Comparison of ENCODE assay signal across 1 cellular context in the genomic region with DNA sequence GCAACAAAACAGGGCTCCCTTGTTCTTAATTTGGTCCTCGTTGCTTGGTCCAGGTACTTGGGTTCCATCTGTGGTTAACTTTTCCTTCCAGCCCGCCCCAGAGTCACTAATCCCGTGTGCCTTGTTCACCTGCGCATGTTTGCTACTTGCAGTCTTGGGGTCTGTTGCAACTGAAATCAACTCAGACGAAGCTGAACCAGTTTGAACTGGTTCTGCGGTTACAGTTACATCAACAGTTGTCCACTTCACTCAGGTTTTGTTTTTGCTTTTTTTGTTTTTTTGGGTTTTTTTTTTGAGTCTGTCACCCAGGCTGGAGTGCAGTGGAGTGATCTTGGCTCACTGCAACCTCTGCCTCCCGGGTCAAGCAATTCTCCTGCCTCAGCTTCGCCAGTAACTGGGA.
TF ChIP-seq lines count a peak whose summit lies in the region.

No MANE protein-coding gene starts in this region.

TF ChIP-seq in GM23338, 12 proteins besides CTCF, POLR2A, EP300 and RAD21 (continued from another document):
- TF ChIP-seq CREB1 (CRISPR knock-in tag; IDR thresholded peaks at IDR 0.05; ENCODE audit: low read depth) (no peak), REST (IDR thresholded peaks at IDR 0.05; ENCODE audit: unreplicated experiment) (no peak), ZNF114 (CRISPR knock-in tag; IDR thresholded peaks at IDR 0.05) (no peak), STAT1 (IDR thresholded peaks at IDR 0.05; ENCODE audit: unreplicated experiment) (no peak), POLR2AphosphoS5 (IDR thresholded peaks at IDR 0.05; ENCODE audit: low read depth) (no peak)
- TF ChIP-seq, protein P1, sequence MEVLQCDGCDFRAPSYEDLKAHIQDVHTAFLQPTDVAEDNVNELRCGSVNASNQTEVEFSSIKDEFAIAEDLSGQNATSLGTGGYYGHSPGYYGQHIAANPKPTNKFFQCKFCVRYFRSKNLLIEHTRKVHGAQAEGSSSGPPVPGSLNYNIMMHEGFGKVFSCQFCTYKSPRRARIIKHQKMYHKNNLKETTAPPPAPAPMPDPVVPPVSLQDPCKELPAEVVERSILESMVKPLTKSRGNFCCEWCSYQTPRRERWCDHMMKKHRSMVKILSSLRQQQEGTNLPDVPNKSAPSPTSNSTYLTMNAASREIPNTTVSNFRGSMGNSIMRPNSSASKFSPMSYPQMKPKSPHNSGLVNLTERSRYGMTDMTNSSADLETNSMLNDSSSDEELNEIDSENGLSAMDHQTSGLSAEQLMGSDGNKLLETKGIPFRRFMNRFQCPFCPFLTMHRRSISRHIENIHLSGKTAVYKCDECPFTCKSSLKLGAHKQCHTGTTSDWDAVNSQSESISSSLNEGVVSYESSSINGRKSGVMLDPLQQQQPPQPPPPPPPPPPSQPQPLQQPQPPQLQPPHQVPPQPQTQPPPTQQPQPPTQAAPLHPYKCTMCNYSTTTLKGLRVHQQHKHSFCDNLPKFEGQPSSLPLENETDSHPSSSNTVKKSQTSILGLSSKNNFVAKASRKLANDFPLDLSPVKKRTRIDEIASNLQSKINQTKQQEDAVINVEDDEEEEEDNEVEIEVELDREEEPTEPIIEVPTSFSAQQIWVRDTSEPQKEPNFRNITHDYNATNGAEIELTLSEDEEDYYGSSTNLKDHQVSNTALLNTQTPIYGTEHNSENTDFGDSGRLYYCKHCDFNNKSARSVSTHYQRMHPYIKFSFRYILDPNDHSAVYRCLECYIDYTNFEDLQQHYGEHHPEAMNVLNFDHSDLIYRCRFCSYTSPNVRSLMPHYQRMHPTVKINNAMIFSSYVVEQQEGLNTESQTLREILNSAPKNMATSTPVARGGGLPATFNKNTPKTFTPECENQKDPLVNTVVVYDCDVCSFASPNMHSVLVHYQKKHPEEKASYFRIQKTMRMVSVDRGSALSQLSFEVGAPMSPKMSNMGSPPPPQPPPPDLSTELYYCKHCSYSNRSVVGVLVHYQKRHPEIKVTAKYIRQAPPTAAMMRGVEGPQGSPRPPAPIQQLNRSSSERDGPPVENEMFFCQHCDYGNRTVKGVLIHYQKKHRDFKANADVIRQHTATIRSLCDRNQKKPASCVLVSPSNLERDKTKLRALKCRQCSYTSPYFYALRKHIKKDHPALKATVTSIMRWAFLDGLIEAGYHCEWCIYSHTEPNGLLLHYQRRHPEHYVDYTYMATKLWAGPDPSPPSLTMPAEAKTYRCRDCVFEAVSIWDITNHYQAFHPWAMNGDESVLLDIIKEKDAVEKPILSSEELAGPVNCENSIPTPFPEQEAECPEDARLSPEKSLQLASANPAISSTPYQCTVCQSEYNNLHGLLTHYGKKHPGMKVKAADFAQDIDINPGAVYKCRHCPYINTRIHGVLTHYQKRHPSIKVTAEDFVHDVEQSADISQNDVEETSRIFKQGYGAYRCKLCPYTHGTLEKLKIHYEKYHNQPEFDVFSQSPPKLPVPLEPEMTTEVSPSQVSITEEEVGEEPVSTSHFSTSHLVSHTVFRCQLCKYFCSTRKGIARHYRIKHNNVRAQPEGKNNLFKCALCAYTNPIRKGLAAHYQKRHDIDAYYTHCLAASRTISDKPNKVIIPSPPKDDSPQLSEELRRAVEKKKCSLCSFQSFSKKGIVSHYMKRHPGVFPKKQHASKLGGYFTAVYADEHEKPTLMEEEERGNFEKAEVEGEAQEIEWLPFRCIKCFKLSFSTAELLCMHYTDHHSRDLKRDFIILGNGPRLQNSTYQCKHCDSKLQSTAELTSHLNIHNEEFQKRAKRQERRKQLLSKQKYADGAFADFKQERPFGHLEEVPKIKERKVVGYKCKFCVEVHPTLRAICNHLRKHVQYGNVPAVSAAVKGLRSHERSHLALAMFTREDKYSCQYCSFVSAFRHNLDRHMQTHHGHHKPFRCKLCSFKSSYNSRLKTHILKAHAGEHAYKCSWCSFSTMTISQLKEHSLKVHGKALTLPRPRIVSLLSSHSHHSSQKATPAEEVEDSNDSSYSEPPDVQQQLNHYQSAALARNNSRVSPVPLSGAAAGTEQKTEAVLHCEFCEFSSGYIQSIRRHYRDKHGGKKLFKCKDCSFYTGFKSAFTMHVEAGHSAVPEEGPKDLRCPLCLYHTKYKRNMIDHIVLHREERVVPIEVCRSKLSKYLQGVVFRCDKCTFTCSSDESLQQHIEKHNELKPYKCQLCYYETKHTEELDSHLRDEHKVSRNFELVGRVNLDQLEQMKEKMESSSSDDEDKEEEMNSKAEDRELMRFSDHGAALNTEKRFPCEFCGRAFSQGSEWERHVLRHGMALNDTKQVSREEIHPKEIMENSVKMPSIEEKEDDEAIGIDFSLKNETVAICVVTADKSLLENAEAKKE (CRISPR knock-in tag; IDR thresholded peaks at IDR 0.05) = no peak
